ENCODE assay signal across 1 cellular context in the genomic region with DNA sequence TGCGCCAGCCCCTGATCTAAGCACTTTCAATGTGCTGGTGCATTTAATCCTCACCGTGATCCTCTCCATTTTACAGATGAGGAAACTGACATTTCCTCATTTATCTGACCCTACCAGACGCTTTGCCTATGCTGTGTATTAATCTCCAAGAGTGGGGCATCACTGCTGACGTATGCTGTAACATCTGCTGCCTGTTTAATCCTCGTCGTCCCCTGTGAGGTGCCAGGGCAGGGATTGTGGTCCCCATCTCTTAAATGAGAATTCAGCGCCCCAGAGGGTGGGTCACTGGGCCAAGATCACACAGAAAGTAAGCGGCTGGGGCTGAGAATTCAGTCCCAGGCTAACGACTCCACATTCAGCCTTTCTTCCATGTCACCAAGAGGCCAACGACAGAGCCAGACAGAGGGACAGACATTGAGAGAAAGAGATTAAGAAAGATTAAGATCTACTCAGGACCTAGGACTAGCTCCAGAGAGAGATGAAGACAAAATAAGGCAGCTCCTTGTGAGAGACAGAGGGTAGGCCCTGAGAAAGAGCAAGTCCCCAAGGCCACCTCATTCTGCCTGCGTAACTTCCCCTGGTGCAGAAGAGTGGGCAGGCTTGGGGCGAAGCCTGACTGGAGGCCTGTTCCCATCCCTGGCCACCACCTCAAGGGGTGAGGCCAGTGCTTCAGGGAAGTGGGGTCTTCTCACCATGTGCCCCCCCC.
TF ChIP-seq lines count a peak whose summit lies in the region.

No MANE protein-coding gene starts in this region.

TF ChIP-seq in HEK293, 187 proteins besides CTCF, POLR2A, EP300 and RAD21:
- peak; percentile 71; the same call in 1 of the 2 replicates for TF ChIP-seq ZNF664 (tag by site-specific recombination; IDR thresholded peaks at IDR 0.05)
- TF ChIP-seq ZNF362 (tag by site-specific recombination; IDR thresholded peaks at IDR 0.05) = no peak
